1 cellular context compared by ENCODE assay signal in the genomic region with DNA sequence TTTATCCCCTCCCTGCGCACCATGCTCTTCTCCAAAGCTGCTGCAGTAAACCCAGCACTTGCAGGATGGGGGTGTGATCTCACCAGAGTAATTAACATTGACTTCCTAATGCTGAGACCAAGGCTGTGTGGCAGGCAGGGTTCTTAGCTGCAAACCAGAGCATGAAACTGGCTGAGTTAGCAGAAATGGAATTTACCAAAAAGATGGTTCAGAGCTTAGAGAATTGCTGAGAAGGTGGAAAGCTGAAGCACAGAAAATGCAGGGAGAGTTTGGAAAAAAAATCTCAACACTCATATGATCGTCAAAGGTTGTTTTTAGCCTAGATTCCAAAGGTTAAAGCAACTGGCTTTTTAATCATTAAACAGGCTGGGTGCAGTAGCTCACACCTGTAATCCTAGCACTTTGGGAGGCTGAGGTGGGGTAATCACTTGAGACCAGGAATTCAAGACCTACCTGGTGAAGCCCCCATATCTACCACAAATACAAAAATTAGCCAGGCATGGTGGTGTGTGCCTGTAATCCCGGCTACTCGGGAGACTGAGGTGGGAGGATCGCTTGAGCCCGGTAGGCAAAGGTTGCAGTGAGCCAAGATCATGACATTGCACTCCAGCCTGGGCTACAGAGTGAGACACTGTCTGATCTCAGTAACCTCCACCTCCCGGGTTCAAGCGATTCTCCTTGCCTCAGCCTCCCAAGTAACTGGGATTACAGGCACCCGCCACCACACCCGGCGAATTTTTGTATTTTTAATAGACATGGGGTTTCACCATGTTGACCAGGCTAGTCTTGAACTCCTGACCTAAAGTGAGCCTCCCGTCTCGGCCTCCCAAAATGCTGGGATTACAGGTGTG.
TF ChIP-seq lines count a peak whose summit lies in the region.

No MANE protein-coding gene starts in this region.

TF ChIP-seq in HepG2, 621 proteins besides CTCF, POLR2A, EP300 and RAD21 (continued from another document):
- TF ChIP-seq, protein P1, sequence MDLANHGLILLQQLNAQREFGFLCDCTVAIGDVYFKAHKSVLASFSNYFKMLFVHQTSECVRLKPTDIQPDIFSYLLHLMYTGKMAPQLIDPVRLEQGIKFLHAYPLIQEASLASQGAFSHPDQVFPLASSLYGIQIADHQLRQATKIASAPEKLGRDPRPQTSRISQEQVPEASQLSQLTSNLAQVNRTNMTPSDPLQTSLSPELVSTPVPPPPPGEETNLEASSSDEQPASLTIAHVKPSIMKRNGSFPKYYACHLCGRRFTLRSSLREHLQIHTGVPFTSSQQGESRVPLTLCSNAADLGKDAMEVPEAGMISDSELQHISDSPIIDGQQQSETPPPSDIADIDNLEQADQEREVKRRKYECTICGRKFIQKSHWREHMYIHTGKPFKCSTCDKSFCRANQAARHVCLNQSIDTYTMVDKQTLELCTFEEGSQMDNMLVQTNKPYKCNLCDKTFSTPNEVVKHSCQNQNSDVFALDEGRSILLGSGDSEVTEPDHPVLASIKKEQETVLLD (CRISPR knock-in tag; IDR thresholded peaks at IDR 0.05; ENCODE audit: low read depth): no peak
- TF ChIP-seq CAMTA2 (CRISPR knock-in tag; IDR thresholded peaks at IDR 0.05; ENCODE audit: borderline replicate concordance) (no peak), ZNF816 (CRISPR knock-in tag; IDR thresholded peaks at IDR 0.05; ENCODE audit: borderline replicate concordance) (peak; percentile 90), ZNF792 (CRISPR knock-in tag; IDR thresholded peaks at IDR 0.05) (no peak), SATB2 (CRISPR knock-in tag; IDR thresholded peaks at IDR 0.05) (no peak), NR2F6 (IDR thresholded peaks at IDR 0.05) (peak; percentile 53), NR2F6 (CRISPR knock-in tag; IDR thresholded peaks at IDR 0.05) (no peak; the same call in none of the 2 replicates)
- TF ChIP-seq, protein P2, sequence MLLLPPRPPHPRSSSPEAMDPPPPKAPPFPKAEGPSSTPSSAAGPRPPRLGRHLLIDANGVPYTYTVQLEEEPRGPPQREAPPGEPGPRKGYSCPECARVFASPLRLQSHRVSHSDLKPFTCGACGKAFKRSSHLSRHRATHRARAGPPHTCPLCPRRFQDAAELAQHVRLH (CRISPR knock-in tag; IDR thresholded peaks at IDR 0.05; ENCODE audit: borderline replicate concordance, low read depth): no peak; the same call in 1 of the 2 replicates
- TF ChIP-seq, protein P3, sequence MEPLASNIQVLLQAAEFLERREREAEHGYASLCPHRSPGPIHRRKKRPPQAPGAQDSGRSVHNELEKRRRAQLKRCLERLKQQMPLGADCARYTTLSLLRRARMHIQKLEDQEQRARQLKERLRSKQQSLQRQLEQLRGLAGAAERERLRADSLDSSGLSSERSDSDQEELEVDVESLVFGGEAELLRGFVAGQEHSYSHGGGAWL (CRISPR knock-in tag; IDR thresholded peaks at IDR 0.05): no peak
- TF ChIP-seq, protein P4, sequence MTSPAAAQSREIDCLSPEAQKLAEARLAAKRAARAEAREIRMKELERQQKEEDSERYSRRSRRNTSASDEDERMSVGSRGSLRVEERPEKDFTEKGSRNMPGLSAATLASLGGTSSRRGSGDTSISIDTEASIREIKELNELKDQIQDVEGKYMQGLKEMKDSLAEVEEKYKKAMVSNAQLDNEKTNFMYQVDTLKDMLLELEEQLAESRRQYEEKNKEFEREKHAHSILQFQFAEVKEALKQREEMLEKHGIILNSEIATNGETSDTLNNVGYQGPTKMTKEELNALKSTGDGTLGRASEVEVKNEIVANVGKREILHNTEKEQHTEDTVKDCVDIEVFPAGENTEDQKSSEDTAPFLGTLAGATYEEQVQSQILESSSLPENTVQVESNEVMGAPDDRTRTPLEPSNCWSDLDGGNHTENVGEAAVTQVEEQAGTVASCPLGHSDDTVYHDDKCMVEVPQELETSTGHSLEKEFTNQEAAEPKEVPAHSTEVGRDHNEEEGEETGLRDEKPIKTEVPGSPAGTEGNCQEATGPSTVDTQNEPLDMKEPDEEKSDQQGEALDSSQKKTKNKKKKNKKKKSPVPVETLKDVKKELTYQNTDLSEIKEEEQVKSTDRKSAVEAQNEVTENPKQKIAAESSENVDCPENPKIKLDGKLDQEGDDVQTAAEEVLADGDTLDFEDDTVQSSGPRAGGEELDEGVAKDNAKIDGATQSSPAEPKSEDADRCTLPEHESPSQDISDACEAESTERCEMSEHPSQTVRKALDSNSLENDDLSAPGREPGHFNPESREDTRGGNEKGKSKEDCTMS (CRISPR knock-in tag; conservative IDR thresholded peaks at IDR 0.05): no peak
- TF ChIP-seq, protein P5, sequence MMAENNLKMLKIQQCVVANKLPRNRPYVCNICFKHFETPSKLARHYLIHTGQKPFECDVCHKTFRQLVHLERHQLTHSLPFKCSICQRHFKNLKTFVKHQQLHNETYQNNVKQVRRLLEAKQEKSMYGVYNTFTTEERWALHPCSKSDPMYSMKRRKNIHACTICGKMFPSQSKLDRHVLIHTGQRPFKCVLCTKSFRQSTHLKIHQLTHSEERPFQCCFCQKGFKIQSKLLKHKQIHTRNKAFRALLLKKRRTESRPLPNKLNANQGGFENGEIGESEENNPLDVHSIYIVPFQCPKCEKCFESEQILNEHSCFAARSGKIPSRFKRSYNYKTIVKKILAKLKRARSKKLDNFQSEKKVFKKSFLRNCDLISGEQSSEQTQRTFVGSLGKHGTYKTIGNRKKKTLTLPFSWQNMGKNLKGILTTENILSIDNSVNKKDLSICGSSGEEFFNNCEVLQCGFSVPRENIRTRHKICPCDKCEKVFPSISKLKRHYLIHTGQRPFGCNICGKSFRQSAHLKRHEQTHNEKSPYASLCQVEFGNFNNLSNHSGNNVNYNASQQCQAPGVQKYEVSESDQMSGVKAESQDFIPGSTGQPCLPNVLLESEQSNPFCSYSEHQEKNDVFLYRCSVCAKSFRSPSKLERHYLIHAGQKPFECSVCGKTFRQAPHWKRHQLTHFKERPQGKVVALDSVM (CRISPR knock-in tag; IDR thresholded peaks at IDR 0.05): peak; percentile 95
- TF ChIP-seq, protein P6, sequence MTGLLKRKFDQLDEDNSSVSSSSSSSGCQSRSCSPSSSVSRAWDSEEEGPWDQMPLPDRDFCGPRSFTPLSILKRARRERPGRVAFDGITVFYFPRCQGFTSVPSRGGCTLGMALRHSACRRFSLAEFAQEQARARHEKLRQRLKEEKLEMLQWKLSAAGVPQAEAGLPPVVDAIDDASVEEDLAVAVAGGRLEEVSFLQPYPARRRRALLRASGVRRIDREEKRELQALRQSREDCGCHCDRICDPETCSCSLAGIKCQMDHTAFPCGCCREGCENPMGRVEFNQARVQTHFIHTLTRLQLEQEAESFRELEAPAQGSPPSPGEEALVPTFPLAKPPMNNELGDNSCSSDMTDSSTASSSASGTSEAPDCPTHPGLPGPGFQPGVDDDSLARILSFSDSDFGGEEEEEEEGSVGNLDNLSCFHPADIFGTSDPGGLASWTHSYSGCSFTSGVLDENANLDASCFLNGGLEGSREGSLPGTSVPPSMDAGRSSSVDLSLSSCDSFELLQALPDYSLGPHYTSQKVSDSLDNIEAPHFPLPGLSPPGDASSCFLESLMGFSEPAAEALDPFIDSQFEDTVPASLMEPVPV (CRISPR knock-in tag; IDR thresholded peaks at IDR 0.05): no peak; the same call in 1 of the 2 replicates
- TF ChIP-seq, protein P7, sequence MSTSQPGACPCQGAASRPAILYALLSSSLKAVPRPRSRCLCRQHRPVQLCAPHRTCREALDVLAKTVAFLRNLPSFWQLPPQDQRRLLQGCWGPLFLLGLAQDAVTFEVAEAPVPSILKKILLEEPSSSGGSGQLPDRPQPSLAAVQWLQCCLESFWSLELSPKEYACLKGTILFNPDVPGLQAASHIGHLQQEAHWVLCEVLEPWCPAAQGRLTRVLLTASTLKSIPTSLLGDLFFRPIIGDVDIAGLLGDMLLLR (CRISPR knock-in tag; IDR thresholded peaks at IDR 0.05): no peak
- TF ChIP-seq, protein P8, sequence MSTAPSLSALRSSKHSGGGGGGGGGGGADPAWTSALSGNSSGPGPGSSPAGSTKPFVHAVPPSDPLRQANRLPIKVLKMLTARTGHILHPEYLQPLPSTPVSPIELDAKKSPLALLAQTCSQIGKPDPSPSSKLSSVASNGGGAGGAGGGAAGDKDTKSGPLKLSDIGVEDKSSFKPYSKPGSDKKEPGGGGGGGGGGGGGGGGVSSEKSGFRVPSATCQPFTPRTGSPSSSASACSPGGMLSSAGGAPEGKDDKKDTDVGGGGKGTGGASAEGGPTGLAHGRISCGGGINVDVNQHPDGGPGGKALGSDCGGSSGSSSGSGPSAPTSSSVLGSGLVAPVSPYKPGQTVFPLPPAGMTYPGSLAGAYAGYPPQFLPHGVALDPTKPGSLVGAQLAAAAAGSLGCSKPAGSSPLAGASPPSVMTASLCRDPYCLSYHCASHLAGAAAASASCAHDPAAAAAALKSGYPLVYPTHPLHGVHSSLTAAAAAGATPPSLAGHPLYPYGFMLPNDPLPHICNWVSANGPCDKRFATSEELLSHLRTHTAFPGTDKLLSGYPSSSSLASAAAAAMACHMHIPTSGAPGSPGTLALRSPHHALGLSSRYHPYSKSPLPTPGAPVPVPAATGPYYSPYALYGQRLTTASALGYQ (CRISPR knock-in tag; IDR thresholded peaks at IDR 0.05): peak; percentile 78; the same call in 1 of the 2 replicates
